14 cellular contexts compared by ENCODE assay signal in the genomic region with DNA sequence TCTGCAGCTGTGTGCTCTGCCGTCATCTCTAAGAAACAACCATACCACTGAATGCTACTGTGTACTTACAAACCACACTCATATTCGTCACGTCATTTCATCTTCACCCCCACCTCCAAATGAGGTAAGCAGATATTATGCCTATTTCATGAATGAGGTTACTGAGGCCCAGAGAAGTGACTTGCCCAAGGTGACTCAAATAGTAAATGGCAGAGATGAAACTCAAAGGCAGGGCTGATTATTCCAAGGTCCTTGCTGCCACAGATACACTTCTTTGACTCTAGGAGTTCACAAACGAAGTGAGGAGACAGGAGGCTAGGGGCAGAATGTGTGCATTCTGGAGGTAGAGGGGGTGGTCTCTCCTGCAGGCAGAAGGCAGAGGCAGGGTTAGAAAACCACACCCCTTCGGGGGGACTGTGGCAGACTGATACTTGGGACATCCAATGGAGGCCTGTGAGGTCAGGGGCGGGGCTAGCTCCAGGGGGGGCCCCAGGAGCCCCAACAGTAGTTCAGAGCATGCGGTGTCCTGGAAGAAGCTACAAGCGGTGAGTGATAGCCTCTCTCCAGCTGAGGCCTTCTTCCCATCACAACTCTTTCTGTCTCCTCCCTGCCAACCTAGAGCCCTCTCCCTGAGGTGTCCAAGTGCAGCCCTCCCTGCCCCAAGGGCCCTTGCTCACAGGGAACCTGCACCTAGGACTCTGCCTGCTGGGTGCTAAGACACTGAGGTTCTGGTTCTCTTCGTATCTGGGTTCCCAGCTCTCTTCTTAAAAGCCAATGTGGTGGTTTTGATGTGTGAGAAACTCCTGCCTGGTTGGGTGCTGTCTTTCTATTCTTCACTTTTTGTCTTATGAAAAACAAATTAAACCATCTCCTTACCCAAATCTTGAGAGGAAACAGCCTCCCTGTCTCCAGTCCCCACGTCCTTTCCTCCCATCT. TPM values are rescaled to one million over a fixed set of nuclear protein-coding genes. Genes with fewer than 3 reads are reported as not detected.
DNase-seq lines count a peak whose midpoint lies in the region; ATAC-seq, FAIRE-seq and TF ChIP-seq lines count a peak whose summit lies in the region.
"Had no signal": no experiment of that assay in that cellular context is flagged by ENCODE, and none has a peak within 500 bp of the region (broad histone marks: within the 10 kb centered on the region; RNA-seq: fewer than 3 reads in every experiment).

No MANE protein-coding gene starts in this region.

- H3K27me3 ChIP-seq in K562 (ENCODE audit: control insufficient read depth in 2 of 2, insufficient read depth in 2 of 2, low read length in 2 of 2) (peaks cover 19 to 58% of the 10 kb centered on the region in 2 experiments), esophagus squamous epithelium (no peaks in the 10 kb centered on the region), stomach (no peaks in the 10 kb centered on the region)
- H3K27me3 ChIP-seq: tibial nerve had no signal

- in situ Hi-C loops in K562 (cut with MboI) = no loop called here

- no peak for FAIRE-seq in K562 (lab: Jason Lieb, UNC)

- no peak overlapping the region for H3K27ac ChIP-seq in K562 (ENCODE audit: extremely low read depth, low read depth, low read length)
- H3K27ac ChIP-seq in esophagus squamous epithelium = peak overlapping the region in 2 of 4 donors; percentile 4 to 49
- H3K27ac ChIP-seq in stomach = peak overlapping the region in 1 of 5 donors; percentile 95
- H3K27ac ChIP-seq: tibial nerve had no signal

- no peaks in the 10 kb centered on the region for H3K27me3 Mint-ChIP-seq in activated B cell treated with CpG ODN at 0.5 μM for 24 hours
- H3K27me3 Mint-ChIP-seq in HFFc6 (ENCODE audit: insufficient read depth) = peaks cover 6% of the 10 kb centered on the region; the same call in 1 of the 2 replicates

- H3K36me3 ChIP-seq in K562 (ENCODE audit: control insufficient read depth, insufficient read depth, low read length) (no peaks in the 10 kb centered on the region), esophagus squamous epithelium (no peaks in the 10 kb centered on the region), stomach (no peaks in the 10 kb centered on the region)
- H3K36me3 ChIP-seq: tibial nerve had no signal

- H3K79me2 ChIP-seq in K562 (ENCODE audit: control insufficient read depth, insufficient read depth, low read length) = peaks cover 2% of the 10 kb centered on the region

- peak overlapping the region; percentile 93 for H3K4me3 Mint-ChIP-seq in activated B cell treated with CpG ODN at 0.5 μM for 24 hours
- H3K4me3 Mint-ChIP-seq in HFFc6 = no peak overlapping the region

- DNase-seq in activated B cell treated with CpG ODN at 0.5 μM for 24 hours (peak; percentile 42), K562 (ENCODE audit: extremely low read depth in 1 of 4, low spot score in 3 of 4) (peak in 3 of 4 experiments; percentile 36 to 37 (median 37)), esophagus squamous epithelium (lab: John Stamatoyannopoulos, UW) (no peak), NCI-H1092 (lab: John Stamatoyannopoulos, UW) (no peak), HFFc6 (no peak), stomach (no peak)
- peak; percentile 47 for DNase-seq in stimulated activated CD8-positive, alpha-beta memory T cell treated with anti-CD3 and anti-CD28 coated beads, Interleukin-15, amount 100 ng/mL, for 24 hours (ENCODE audit: low read depth)
- DNase-seq: dermis blood vessel endothelial cell, hypothalamus, NCI-H510A had no signal

- H3K9me3 Mint-ChIP-seq in activated B cell treated with CpG ODN at 0.5 μM for 24 hours (no peaks in the 10 kb centered on the region), HFFc6 (no peaks in the 10 kb centered on the region)

- H3K36me3 Mint-ChIP-seq in activated B cell treated with CpG ODN at 0.5 μM for 24 hours (ENCODE audit: low read depth) = peaks cover 7% of the 10 kb centered on the region
- H3K36me3 Mint-ChIP-seq in HFFc6 (ENCODE audit: low read depth) = no peaks in the 10 kb centered on the region

- BruUV-seq in K562 (replicated peaks; lab: Mats Ljungman, UMichigan) = no TSS peak

- ATAC-seq in GM18867 (IDR thresholded peaks at IDR 0.05; ENCODE audit: unreplicated experiment) (peak; percentile 11), activated B cell treated with CpG ODN at 0.5 μM for 24 hours (ENCODE audit: low read depth) (peak; percentile 1), K562 (no peak)

- H3K4me1 ChIP-seq in K562 (replicated peaks in 1 of 2; ENCODE audit: control insufficient read depth in 2 of 2, insufficient read depth in 2 of 2, low read length in 2 of 2) (peaks cover 8 to 36% of the 10 kb centered on the region in 2 experiments), esophagus squamous epithelium (peaks cover 12 to 53% (median 13%) of the 10 kb centered on the region in 3 donors), stomach (peaks cover 13 to 24% (median 15%) of the 10 kb centered on the region in 4 donors)

- H3K9me1 ChIP-seq in K562 (ENCODE audit: control insufficient read depth, insufficient read depth, low read length) = no peaks in the 10 kb centered on the region

- no peak overlapping the region for H2AFZ ChIP-seq in K562 (ENCODE audit: low read depth, low read length)

- H3K4me1 Mint-ChIP-seq in activated B cell treated with CpG ODN at 0.5 μM for 24 hours (peaks cover 67% of the 10 kb centered on the region), HFFc6 (ENCODE audit: low read depth) (peaks cover 13% of the 10 kb centered on the region)

- no peak for TF ChIP-seq POLR2A in K562 (conservative IDR thresholded peaks at IDR 0.05)
- TF ChIP-seq POLR2A in esophagus squamous epithelium (IDR thresholded peaks at IDR 0.05) = no peak
- TF ChIP-seq POLR2A in stomach (IDR thresholded peaks at IDR 0.05) = no peak

- H3K4me3 ChIP-seq in K562 (no peak overlapping the region), esophagus squamous epithelium (peak overlapping the region in 1 of 4 donors; percentile 23), stomach (peak overlapping the region in 1 of 4 donors; percentile 2)

- no peak for TF ChIP-seq RAD21 in K562 (CRISPR knock-in tag; conservative IDR thresholded peaks at IDR 0.05 in 1 of 2, IDR thresholded peaks at IDR 0.05 in 1 of 2)

- TF ChIP-seq CTCF in activated B cell treated with CpG ODN at 0.5 μM for 24 hours (IDR thresholded peaks at IDR 0.05) (no peak), K562 (IDR thresholded peaks at IDR 0.05 in 2 of 3, conservative IDR thresholded peaks at IDR 0.05 in 1 of 3; ENCODE audit: insufficient read depth in 2 of 3, low read depth in 1 of 3, low read length in 3 of 3) (no peak), esophagus squamous epithelium (IDR thresholded peaks at IDR 0.05) (no peak), HFFc6 (IDR thresholded peaks at IDR 0.05) (no peak), stomach (IDR thresholded peaks at IDR 0.05) (no peak)

- no peak overlapping the region for H3K9ac ChIP-seq in K562 (ENCODE audit: insufficient read depth in 1 of 2, low read depth in 2 of 2, low read length in 2 of 2)

- CTCF ChIA-PET in activated B cell treated with CpG ODN at 0.5 μM for 24 hours (lab: Charles Lee) = interaction anchor here (5.7 kb wide), 1 partner anchor 17 kb away, joined by 57 read pairs; no protein-coding TSS in a partner anchor
- CTCF ChIA-PET in K562 (lab: Yijun Ruan, JAX; ENCODE audit: low intra/inter-chr PET ratio) = interaction anchor here (0.5 to 1.0 kb wide), 2 partner anchors 8 to 146 kb away, joined by 3 read pairs; no protein-coding TSS in a partner anchor

- 6% methylated on average over 10 of the region's 10 CpGs for WGBS in K562 (ENCODE audit: insufficient coverage, low coverage, missing lambda C conversion rate)
- WGBS in esophagus squamous epithelium, 2 donors = 68 to 79% methylated on average over 9 to 10 of the region's 10 CpGs
- 64 to 77% (median 72%) methylated on average over 9 to 10 of the region's 10 CpGs for WGBS in stomach, 5 donors

- TF ChIP-seq EP300 in K562 (IDR thresholded peaks at IDR 0.05; ENCODE audit: low read length) (no peak), stomach (IDR thresholded peaks at IDR 0.05) (no peak)

- no peaks in the 10 kb centered on the region for H4K20me1 ChIP-seq in K562 (replicated peaks; ENCODE audit: control insufficient read depth, insufficient read depth, low read length)

- POLR2A ChIA-PET in activated B cell treated with CpG ODN at 0.5 μM for 24 hours (lab: Charles Lee) = interaction anchor here (0.5 to 7.2 kb wide), 10 partner anchors 14 to 394 kb away, joined by 4 to 238 read pairs (median 7); a partner anchor contains a TSS
- POLR2A ChIA-PET in K562 (lab: Yijun Ruan, JAX) = interaction anchor here (0.6 to 1.4 kb wide), 3 partner anchors 10 to 28 kb away, joined by 3 read pairs; no protein-coding TSS in a partner anchor

- intact Hi-C loops in activated B cell treated with CpG ODN at 0.5 μM for 24 hours (cut with micrococcal nuclease) = loop anchor here (5.0 to 10.0 kb wide), 2 partner anchors 366 to 388 kb away; a partner anchor contains a TSS
- intact Hi-C loops in K562 (cut with micrococcal nuclease) = no loop called here
- intact Hi-C loops in esophagus squamous epithelium (cut with DNase I) = loop anchor here (10.0 kb wide), 1 partner anchor 168 kb away; a partner anchor contains a TSS
- intact Hi-C loops in stomach (cut with DNase I; ENCODE audit: low total_unique reads) = loop anchor here (10.0 kb wide), 1 partner anchor 168 kb away; a partner anchor contains a TSS

- no peak overlapping the region for H3K4me2 ChIP-seq in K562 (ENCODE audit: insufficient read depth, low read length)

- H3K27ac Mint-ChIP-seq in activated B cell treated with CpG ODN at 0.5 μM for 24 hours (peak overlapping the region; percentile 96), HFFc6 (no peak overlapping the region)

- H3K9me3 ChIP-seq in K562 (replicated peaks; ENCODE audit: control insufficient read depth, insufficient read depth, low read depth, low read length) (no peaks in the 10 kb centered on the region), esophagus squamous epithelium (no peaks in the 10 kb centered on the region), stomach (no peaks in the 10 kb centered on the region)
- H3K9me3 ChIP-seq: tibial nerve had no signal

RNA-seq across cellular contexts. Expression of a gene that starts 4.6 kb away (rescaled TPM):
- total RNA-seq in activated B cell treated with CpG ODN at 0.5 μM for 24 hours (65.6 and 65.8 TPM in 2 replicates), K562 (2014; rRNA removed) (8.1 and 9.0 TPM in 2 replicates), K562 (2014; rRNA removed; fragmentation: Illumina TruSeq; extraction: Trizol) (2.7 and 4.8 TPM in 2 replicates), K562 (2015; rRNA removed; fragmentation: Illumina TruSeq; extraction: Trizol) (6.0 and 6.7 TPM in 2 replicates), K562 (2021) (36.0 and 43.9 TPM in 2 replicates), esophagus squamous epithelium (10 to 100 TPM in 3 of 4 donors, 1 to 10 TPM in 1; 7.5 to 33.7 (median 15.6) TPM), stomach (10 to 100 TPM in 4 of 5 donors, 1 to 10 TPM in 1; 8.3 to 92.4 (median 24.9) TPM)
- total RNA-seq in K562 (2011; cell fraction: chromatin; rRNA removed; ENCODE audit: low replicate concordance) = 84.2 and 203 TPM in 2 replicates
- total RNA-seq in K562 (2011; cell fraction: nucleolus; rRNA removed) = 117 and 120 TPM in 2 replicates
- 104 and 131 TPM in 2 replicates for total RNA-seq in K562 (2011; cell fraction: nucleoplasm; rRNA removed)
- polyA plus RNA-seq in K562 (2011; rRNA removed) (11.0 and 19.1 TPM in 2 replicates), K562 (2014; fragmentation: Illumina TruSeq; extraction: Trizol) (21.5 and 27.8 TPM in 2 replicates), K562 (2014; fragmentation: Nextera tagmentation; extraction: Ambion mirVana) (1 to 10 TPM in 1 of 2 experiments, under 1 TPM in 1; 0.63 to 1.3 TPM), K562 (2014; rRNA removed) (16.4 and 21.9 TPM in 2 replicates), stomach (10 to 100 TPM; 13.9 to 22.6 (median 15.1) TPM)
- polyA plus RNA-seq in K562 (2011; cell fraction: cytosol; rRNA removed) = 14.8 and 17.2 TPM in 2 replicates
- polyA plus RNA-seq in K562 (2011; cell fraction: nucleus; rRNA removed) = 108 and 154 TPM in 2 replicates
- polyA plus RNA-seq in K562 (2012) = 38.7 and 38.9 TPM in 2 replicates
- polyA minus RNA-seq in K562 (2011; rRNA and poly(A)+ RNA removed) = 7.1 and 9.7 TPM in 2 replicates
- polyA minus RNA-seq in K562 (2011; cell fraction: cytosol; rRNA and poly(A)+ RNA removed) = 12.2 and 21.2 TPM in 2 replicates
- polyA minus RNA-seq in K562 (2011; cell fraction: nucleus; rRNA and poly(A)+ RNA removed) = 14.7 and 18.4 TPM in 2 replicates
- 10 to 100 TPM; 20.1 to 24.4 (median 21.7) TPM for total RNA-seq in HFFc6 (2021; fragmentation: NEBNext Ultra II Directional; extraction: Animal tissue kit (Norgen Biotek cat#: 25700))

RNA-seq across cellular contexts. Expression of a gene that starts 8.8 kb away (rescaled TPM):
- 16.4 and 21.4 TPM in 2 replicates for total RNA-seq in activated B cell treated with CpG ODN at 0.5 μM for 24 hours
- total RNA-seq in K562 (2011; cell fraction: chromatin; rRNA removed; ENCODE audit: low replicate concordance) = not detected in 2 replicates
- total RNA-seq in K562 (2011; cell fraction: nucleolus; rRNA removed) = not detected in 2 replicates
- not detected in 2 replicates for total RNA-seq in K562 (2011; cell fraction: nucleoplasm; rRNA removed)
- total RNA-seq in K562 (2014; rRNA removed) = not detected in 2 replicates
- total RNA-seq in K562 (2014; rRNA removed; fragmentation: Illumina TruSeq; extraction: Trizol) = not detected in 2 replicates
- not detected in 2 replicates for total RNA-seq in K562 (2015; rRNA removed; fragmentation: Illumina TruSeq; extraction: Trizol)
- total RNA-seq in K562 (2021) = 0.20 TPM in 1 of 2 replicates, not detected in the other
- not detected in 2 replicates for polyA plus RNA-seq in K562 (2011; rRNA removed)
- not detected in 2 replicates for polyA plus RNA-seq in K562 (2011; cell fraction: cytosol; rRNA removed)
- 0.09 TPM in 1 of 2 replicates, not detected in the other for polyA plus RNA-seq in K562 (2011; cell fraction: nucleus; rRNA removed)
- polyA plus RNA-seq in K562 (2012) = not detected in 2 replicates
- not detected in 2 replicates for polyA plus RNA-seq in K562 (2014; fragmentation: Illumina TruSeq; extraction: Trizol)
- not detected for polyA plus RNA-seq in K562 (2014; fragmentation: Nextera tagmentation; extraction: Ambion mirVana)
- 0.05 TPM in 1 of 2 replicates, not detected in the other for polyA plus RNA-seq in K562 (2014; rRNA removed)
- not detected in 2 replicates for polyA minus RNA-seq in K562 (2011; rRNA and poly(A)+ RNA removed)
- polyA minus RNA-seq in K562 (2011; cell fraction: cytosol; rRNA and poly(A)+ RNA removed) = not detected in 2 replicates
- polyA minus RNA-seq in K562 (2011; cell fraction: nucleus; rRNA and poly(A)+ RNA removed) = not detected in 2 replicates
- under 1 TPM in 1 of 4 donors, not detected in 3; 0.38 TPM for total RNA-seq in esophagus squamous epithelium
- total RNA-seq in HFFc6 (2021; fragmentation: NEBNext Ultra II Directional; extraction: Animal tissue kit (Norgen Biotek cat#: 25700)) = not detected
- 1 to 10 TPM in 1 of 5 donors, not detected in 4; 8.2 TPM for total RNA-seq in stomach
- under 1 TPM in 2 of 3 donors, not detected in 1; 0.43 to 0.46 TPM for polyA plus RNA-seq in stomach
- total RNA-seq: dermis blood vessel endothelial cell, H4, HT-29, tibial nerve had no signal

RNA-seq across cellular contexts. Expression of a gene that starts 29.1 kb away (rescaled TPM):
- total RNA-seq in activated B cell treated with CpG ODN at 0.5 μM for 24 hours (130 and 133 TPM in 2 replicates), K562 (2014; rRNA removed) (12.1 and 14.3 TPM in 2 replicates), K562 (2014; rRNA removed; fragmentation: Illumina TruSeq; extraction: Trizol) (1.2 and 3.6 TPM in 2 replicates), K562 (2015; rRNA removed; fragmentation: Illumina TruSeq; extraction: Trizol) (4.6 and 9.1 TPM in 2 replicates), K562 (2021) (7.8 and 12.1 TPM in 2 replicates), esophagus squamous epithelium (1 to 10 TPM in 3 of 4 donors, under 1 TPM in 1; 0.87 to 4.8 (median 4.3) TPM), stomach (10 to 100 TPM in 2 of 5 donors, 1 to 10 TPM in 3; 3.6 to 36.8 (median 9.0) TPM)
- total RNA-seq in K562 (2011; cell fraction: chromatin; rRNA removed; ENCODE audit: low replicate concordance) = 4.8 and 9.7 TPM in 2 replicates
- 8.8 and 9.6 TPM in 2 replicates for total RNA-seq in K562 (2011; cell fraction: nucleolus; rRNA removed)
- total RNA-seq in K562 (2011; cell fraction: nucleoplasm; rRNA removed) = 5.4 and 9.5 TPM in 2 replicates
- polyA plus RNA-seq in K562 (2011; rRNA removed) (4.0 and 4.2 TPM in 2 replicates), K562 (2014; fragmentation: Illumina TruSeq; extraction: Trizol) (6.8 and 9.2 TPM in 2 replicates), K562 (2014; fragmentation: Nextera tagmentation; extraction: Ambion mirVana) (1 to 10 TPM; 1.0 to 2.6 TPM), K562 (2014; rRNA removed) (11.6 and 15.0 TPM in 2 replicates), stomach (10 to 100 TPM in 1 of 3 donors, 1 to 10 TPM in 2; 6.4 to 15.6 (median 9.8) TPM)
- 8.8 and 25.3 TPM in 2 replicates for polyA plus RNA-seq in K562 (2011; cell fraction: cytosol; rRNA removed)
- polyA plus RNA-seq in K562 (2011; cell fraction: nucleus; rRNA removed) = 15.2 and 21.1 TPM in 2 replicates
- polyA plus RNA-seq in K562 (2012) = 10.9 and 14.5 TPM in 2 replicates
- 0.75 and 0.98 TPM in 2 replicates for polyA minus RNA-seq in K562 (2011; rRNA and poly(A)+ RNA removed)
- polyA minus RNA-seq in K562 (2011; cell fraction: cytosol; rRNA and poly(A)+ RNA removed) = 4.4 and 7.9 TPM in 2 replicates
- polyA minus RNA-seq in K562 (2011; cell fraction: nucleus; rRNA and poly(A)+ RNA removed) = 2.8 and 3.2 TPM in 2 replicates
- total RNA-seq in HFFc6 (2021; fragmentation: NEBNext Ultra II Directional; extraction: Animal tissue kit (Norgen Biotek cat#: 25700)) = 1 to 10 TPM in 4 of 6 experiments, under 1 TPM in 2; 0.76 to 2.8 (median 1.4) TPM

RNA-seq across cellular contexts. Expression of a gene that starts 32.0 kb away (rescaled TPM):
- total RNA-seq in activated B cell treated with CpG ODN at 0.5 μM for 24 hours = 41.0 and 46.1 TPM in 2 replicates
- 25.9 and 46.7 TPM in 2 replicates for total RNA-seq in K562 (2011; cell fraction: chromatin; rRNA removed; ENCODE audit: low replicate concordance)
- 26.5 and 31.5 TPM in 2 replicates for total RNA-seq in K562 (2011; cell fraction: nucleolus; rRNA removed)
- total RNA-seq in K562 (2011; cell fraction: nucleoplasm; rRNA removed) = 29.8 and 35.6 TPM in 2 replicates
- 11.3 and 14.0 TPM in 2 replicates for total RNA-seq in K562 (2014; rRNA removed)
- 6.6 and 8.4 TPM in 2 replicates for total RNA-seq in K562 (2014; rRNA removed; fragmentation: Illumina TruSeq; extraction: Trizol)
- 8.9 and 12.6 TPM in 2 replicates for total RNA-seq in K562 (2015; rRNA removed; fragmentation: Illumina TruSeq; extraction: Trizol)
- 11.2 and 14.8 TPM in 2 replicates for total RNA-seq in K562 (2021)
- 9.5 and 16.9 TPM in 2 replicates for polyA plus RNA-seq in K562 (2011; rRNA removed)
- polyA plus RNA-seq in K562 (2011; cell fraction: cytosol; rRNA removed) = 12.9 and 18.3 TPM in 2 replicates
- polyA plus RNA-seq in K562 (2011; cell fraction: nucleus; rRNA removed) = 85.9 and 97.8 TPM in 2 replicates
- 14.7 and 19.2 TPM in 2 replicates for polyA plus RNA-seq in K562 (2012)
- polyA plus RNA-seq in K562 (2014; fragmentation: Illumina TruSeq; extraction: Trizol) = 14.4 and 16.7 TPM in 2 replicates
- polyA plus RNA-seq in K562 (2014; fragmentation: Nextera tagmentation; extraction: Ambion mirVana) = 10 to 100 TPM in 1 of 2 experiments, 1 to 10 TPM in 1; 9.7 to 16.7 TPM
- polyA plus RNA-seq in K562 (2014; rRNA removed) = 14.4 and 19.5 TPM in 2 replicates
- polyA minus RNA-seq in K562 (2011; rRNA and poly(A)+ RNA removed) = 4.6 and 7.1 TPM in 2 replicates
- 3.1 and 9.3 TPM in 2 replicates for polyA minus RNA-seq in K562 (2011; cell fraction: cytosol; rRNA and poly(A)+ RNA removed)
- 10.8 and 16.2 TPM in 2 replicates for polyA minus RNA-seq in K562 (2011; cell fraction: nucleus; rRNA and poly(A)+ RNA removed)
- 10 to 100 TPM; 10.2 to 19.0 (median 17.5) TPM for total RNA-seq in esophagus squamous epithelium
- total RNA-seq in HFFc6 (2021; fragmentation: NEBNext Ultra II Directional; extraction: Animal tissue kit (Norgen Biotek cat#: 25700)) = 10 to 100 TPM; 18.0 to 20.8 (median 18.7) TPM
- 10 to 100 TPM; 11.4 to 98.0 (median 57.1) TPM for total RNA-seq in stomach
- 10 to 100 TPM; 27.6 to 53.0 (median 44.8) TPM for polyA plus RNA-seq in stomach

RNA-seq across cellular contexts. Expression of a gene that starts 32.3 kb away (rescaled TPM):
- total RNA-seq in activated B cell treated with CpG ODN at 0.5 μM for 24 hours (45.0 and 45.6 TPM in 2 replicates), K562 (2014; rRNA removed) (42.3 and 49.6 TPM in 2 replicates), K562 (2014; rRNA removed; fragmentation: Illumina TruSeq; extraction: Trizol) (48.0 and 53.3 TPM in 2 replicates), K562 (2015; rRNA removed; fragmentation: Illumina TruSeq; extraction: Trizol) (59.0 and 61.1 TPM in 2 replicates), K562 (2021) (63.1 and 65.7 TPM in 2 replicates), esophagus squamous epithelium (10 to 100 TPM; 23.3 to 33.9 (median 32.3) TPM), stomach (10 to 100 TPM in 3 of 5 donors, 1 to 10 TPM in 1, not detected in 1; 9.3 to 58.0 (median 32.2) TPM)
- total RNA-seq in K562 (2011; cell fraction: chromatin; rRNA removed; ENCODE audit: low replicate concordance) = 14.8 and 25.8 TPM in 2 replicates
- total RNA-seq in K562 (2011; cell fraction: nucleolus; rRNA removed) = 38.7 and 45.7 TPM in 2 replicates
- 23.4 and 27.6 TPM in 2 replicates for total RNA-seq in K562 (2011; cell fraction: nucleoplasm; rRNA removed)
- polyA plus RNA-seq in K562 (2011; rRNA removed) (29.6 and 34.5 TPM in 2 replicates), K562 (2014; fragmentation: Illumina TruSeq; extraction: Trizol) (54.2 and 58.6 TPM in 2 replicates), K562 (2014; fragmentation: Nextera tagmentation; extraction: Ambion mirVana) (100 to 1,000 TPM; 261 to 299 TPM), K562 (2014; rRNA removed) (76.5 and 79.2 TPM in 2 replicates), stomach (100 to 1,000 TPM in 1 of 3 donors, 10 to 100 TPM in 2; 49.2 to 101 (median 51.0) TPM)
- 47.5 and 76.3 TPM in 2 replicates for polyA plus RNA-seq in K562 (2011; cell fraction: cytosol; rRNA removed)
- 25.2 and 26.0 TPM in 2 replicates for polyA plus RNA-seq in K562 (2011; cell fraction: nucleus; rRNA removed)
- polyA plus RNA-seq in K562 (2012) = 61.9 and 63.5 TPM in 2 replicates
- polyA minus RNA-seq in K562 (2011; rRNA and poly(A)+ RNA removed) = 22.1 and 30.1 TPM in 2 replicates
- polyA minus RNA-seq in K562 (2011; cell fraction: cytosol; rRNA and poly(A)+ RNA removed) = 10.7 and 13.5 TPM in 2 replicates
- polyA minus RNA-seq in K562 (2011; cell fraction: nucleus; rRNA and poly(A)+ RNA removed) = 5.4 and 7.6 TPM in 2 replicates
- 10 to 100 TPM; 68.2 to 86.6 (median 74.9) TPM for total RNA-seq in HFFc6 (2021; fragmentation: NEBNext Ultra II Directional; extraction: Animal tissue kit (Norgen Biotek cat#: 25700))

Comparison
In these comparisons a context has a peak if more than half of its experiments do, and no peak if none do; other contexts are left out.
1. DNase-seq: peak in activated B cell treated with CpG ODN at 0.5 μM for 24 hours (single experiment), K562 (3 of 4) and stimulated activated CD8-positive, alpha-beta memory T cell treated with anti-CD3 and anti-CD28 coated beads, Interleukin-15, amount 100 ng/mL, for 24 hours (single experiment); none in esophagus squamous epithelium (single experiment), NCI-H1092 (single experiment), HFFc6 (single experiment) and stomach (single experiment).